ENCODE assay signal across 7 cellular contexts in genomic region chr15:85494035-85494793, GRCh38.
DNase-seq lines count a peak whose midpoint lies in the region; ATAC-seq and TF ChIP-seq lines count a peak whose summit lies in the region.

No MANE protein-coding gene starts in this region.

- peak; percentile 82 for DNase-seq in H4 (ENCODE audit: low spot score)
- DNase-seq in SW480 (ENCODE audit: low spot score), result peak; percentile 98
- DNase-seq in left ventricle myocardium inferior, result no peak
- DNase-seq in stimulated activated naive B cell treated with anti-CD40 and anti-IgM and Interleukin-4, amounts not matched to agents 10 μg/mL and 1 μg/mL and 100 μg/mL, for 72 hours, result no peak
- DNase-seq in DMS79 (lab: John Stamatoyannopoulos, UW), result no peak
- no peak for DNase-seq in activated CD4-positive, CD25-positive, alpha-beta regulatory T cell (lab: John Stamatoyannopoulos, UW)

- peaks cover 7 to 17% of the 10 kb centered on the region in 2 donors for H3K36me3 Mint-ChIP-seq in stimulated activated naive B cell treated with anti-CD40 and anti-IgM and Interleukin-4, amounts not matched to agents 10 μg/mL and 1 μg/mL and 100 μg/mL, for 72 hours

- no peak overlapping the region for H3K4me3 ChIP-seq in left ventricle myocardium inferior

- peak overlapping the region; percentile 80 for H3K27ac ChIP-seq in left ventricle myocardium inferior (replicated peaks)

- no peaks in the 10 kb centered on the region for H3K9me3 ChIP-seq in left ventricle myocardium inferior (replicated peaks)

- no peaks in the 10 kb centered on the region for H3K27me3 ChIP-seq in left ventricle myocardium inferior (ENCODE audit: low read depth)

- peaks cover 99% of the 10 kb centered on the region for H3K4me1 ChIP-seq in left ventricle myocardium inferior

- peak overlapping the region; percentile 31 for H3K27ac Mint-ChIP-seq in stimulated activated naive B cell treated with anti-CD40 and anti-IgM and Interleukin-4, amounts not matched to agents 10 μg/mL and 1 μg/mL and 100 μg/mL, for 72 hours

- no peaks in the 10 kb centered on the region for H3K27me3 Mint-ChIP-seq in stimulated activated naive B cell treated with anti-CD40 and anti-IgM and Interleukin-4, amounts not matched to agents 10 μg/mL and 1 μg/mL and 100 μg/mL, for 72 hours

- H3K4me3 Mint-ChIP-seq in stimulated activated naive B cell treated with anti-CD40 and anti-IgM and Interleukin-4, amounts not matched to agents 10 μg/mL and 1 μg/mL and 100 μg/mL, for 72 hours, result peak overlapping the region in 1 of 2 donors; percentile 43

- H3K4me1 Mint-ChIP-seq in stimulated activated naive B cell treated with anti-CD40 and anti-IgM and Interleukin-4, amounts not matched to agents 10 μg/mL and 1 μg/mL and 100 μg/mL, for 72 hours, result peaks cover 54 to 74% of the 10 kb centered on the region in 2 donors

- peak; percentile 41 to 57 for ATAC-seq in stimulated activated naive B cell treated with anti-CD40 and anti-IgM and Interleukin-4, amounts not matched to agents 10 μg/mL and 1 μg/mL and 100 μg/mL, for 72 hours (replicated peaks)
- no peak for ATAC-seq in GM21576 (IDR thresholded peaks at IDR 0.05; ENCODE audit: unreplicated experiment)

- no peak for TF ChIP-seq CTCF in left ventricle myocardium inferior (IDR thresholded peaks at IDR 0.05; ENCODE audit: borderline replicate concordance)

- intact Hi-C loops in left ventricle myocardium inferior (cut with micrococcal nuclease), result loop anchor here (10.0 kb wide), 2 partner anchors 91 to 201 kb away; no protein-coding TSS in a partner anchor

- no peaks in the 10 kb centered on the region for H3K36me3 ChIP-seq in left ventricle myocardium inferior

- H3K9me3 Mint-ChIP-seq in stimulated activated naive B cell treated with anti-CD40 and anti-IgM and Interleukin-4, amounts not matched to agents 10 μg/mL and 1 μg/mL and 100 μg/mL, for 72 hours, result no peaks in the 10 kb centered on the region

Comparison
In these comparisons a context has a peak if more than half of its experiments do, and no peak if none do; other contexts are left out.
1. DNase-seq: peak in H4 (single experiment) and SW480 (single experiment); none in left ventricle myocardium inferior (single experiment), stimulated activated naive B cell treated with anti-CD40 and anti-IgM and Interleukin-4, amounts not matched to agents 10 μg/mL and 1 μg/mL and 100 μg/mL, for 72 hours (single experiment), DMS79 (single experiment) and activated CD4-positive, CD25-positive, alpha-beta regulatory T cell (0 of 4).